ENCODE assay signal across 15 cellular contexts in the genomic region with DNA sequence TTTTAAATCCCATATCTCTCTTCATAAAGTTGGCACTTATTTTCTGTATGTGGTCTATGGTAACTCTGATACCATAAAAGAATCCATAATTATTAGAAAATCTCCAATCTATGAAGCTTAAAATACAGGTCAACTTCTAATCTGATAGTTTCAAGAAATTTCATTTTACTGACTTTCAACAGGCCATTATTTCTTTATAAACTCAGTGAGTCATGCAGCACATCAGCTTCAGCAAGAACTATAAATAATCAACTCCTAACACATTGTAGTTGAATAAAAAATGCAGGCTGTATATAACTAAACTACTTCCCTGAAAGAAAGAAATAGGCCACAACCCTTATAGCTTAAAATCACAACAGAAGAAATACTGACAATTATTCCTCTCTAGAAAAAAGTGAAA.
"Had no signal": no experiment of that assay in that cellular context is flagged by ENCODE, and none has a peak within 500 bp of the region (broad histone marks: within the 10 kb centered on the region; RNA-seq: fewer than 3 reads in every experiment).

No MANE protein-coding gene starts in this region.

- DNase-seq: activated CD4-positive, alpha-beta memory T cell treated with anti-CD3 and anti-CD28 coated beads for 36 hours; activated CD4-positive, alpha-beta T cell treated with anti-CD3 and anti-CD28 coated beads for 36 hours; activated effector memory CD4-positive, alpha-beta T cell treated with Interleukin-2 at 50 U/mL for 16 hours; activated T-cell treated with anti-CD3 and anti-CD28 coated beads, Interleukin-2, amount 50 U/mL, for 4 hours; amniotic stem cell; central memory CD4-positive, alpha-beta T cell; cortex of kidney; effector memory CD4-positive, alpha-beta T cell; hippocampal formation; retina; stimulated activated CD4-positive, alpha-beta T cell treated with anti-CD3 and anti-CD28 coated beads, Interleukin-2, amount 100 ng/mL, for 48 hours; stimulated activated naive CD4-positive, alpha-beta T cell; transverse colon; WERI-Rb-1 had no signal

- H3K9me3 ChIP-seq: transverse colon had no signal

- H3K27ac ChIP-seq: transverse colon, WERI-Rb-1 had no signal

- H3K4me3 ChIP-seq: transverse colon had no signal

- H3K27me3 ChIP-seq: transverse colon had no signal

- H3K36me3 ChIP-seq: transverse colon, WERI-Rb-1 had no signal

- H3K4me1 ChIP-seq: transverse colon had no signal

- ATAC-seq: activated CD4-positive, alpha-beta T cell treated with anti-CD3 and anti-CD28 coated beads for 36 hours; activated T-cell treated with anti-CD3 and anti-CD28 coated beads, Interleukin-2, amount 50 U/mL, for 4 hours; natural killer cell treated with Interleukin-12 subunit alpha and Interleukin-12 subunit beta and Interleukin-15 and Interleukin-18, amount 100 ng/mL, for 72 hours had no signal
